Comparison of ENCODE assay signal across 8 cellular contexts in genomic region chr10:124565565-124566221, GRCh38.
DNase-seq lines count a peak whose midpoint lies in the region; ATAC-seq, FAIRE-seq and TF ChIP-seq lines count a peak whose summit lies in the region.

No MANE protein-coding gene starts in this region.

- peak overlapping the region; percentile 43 for H4K91ac ChIP-seq in mesenchymal stem cell (ENCODE audit: low read length)

- no peak overlapping the region for H2AFZ ChIP-seq in MM.1S (ENCODE audit: low read length)
- H2AFZ ChIP-seq in mesenchymal stem cell (ENCODE audit: low read depth, low read length), result no peak overlapping the region

- CTCF ChIA-PET in MCF 10A (lab: Yijun Ruan, JAX), result no interaction called here
- CTCF ChIA-PET in CD8-positive, alpha-beta T cell (lab: Charles Lee), result interaction anchor here (0.7 kb wide), 1 partner anchor 198 kb away, joined by 3 read pairs; no protein-coding TSS in a partner anchor

- no peak for FAIRE-seq in D721Med (lab: Jason Lieb, UNC)

- H4K20me1 ChIP-seq in MM.1S (ENCODE audit: insufficient read depth, low read length), result no peaks in the 10 kb centered on the region

- no peak overlapping the region for H3K9ac ChIP-seq in MM.1S (ENCODE audit: low read length)
- no peak overlapping the region for H3K9ac ChIP-seq in mesenchymal stem cell (ENCODE audit: low read length)

- no peak overlapping the region for H3K4ac ChIP-seq in mesenchymal stem cell (ENCODE audit: low read depth in 1 of 2, low read length in 2 of 2)

- no peaks in the 10 kb centered on the region for H3F3A ChIP-seq in MM.1S (ENCODE audit: insufficient read depth, low read length)

- 52% methylated on average over 27 of the region's 27 CpGs for WGBS in mesenchymal stem cell

- H3K79me2 ChIP-seq in MM.1S (ENCODE audit: low read length), result no peaks in the 10 kb centered on the region

- no peaks in the 10 kb centered on the region for H3K79me1 ChIP-seq in mesenchymal stem cell (replicated peaks; ENCODE audit: low read length, poor library complexity, severe bottlenecking)

- peaks cover 7% of the 10 kb centered on the region for H3K9me3 Mint-ChIP-seq in MCF 10A (ENCODE audit: unreplicated experiment)
- H3K9me3 Mint-ChIP-seq in CD8-positive, alpha-beta T cell, result peaks cover 3% of the 10 kb centered on the region

- H3K27ac ChIP-seq in MM.1S (ENCODE audit: low read length) (no peak overlapping the region), mesenchymal stem cell (ENCODE audit: low read length, poor library complexity, severe bottlenecking) (no peak overlapping the region)
- H3K27ac ChIP-seq in CD8-positive, alpha-beta T cell (ENCODE audit: low read depth, low read length), result no peak overlapping the region

- TF ChIP-seq CTCF in D721Med (IDR thresholded peaks at IDR 0.05; ENCODE audit: insufficient read depth, missing control alignments) (peak; percentile 41), MM.1S (IDR thresholded peaks at IDR 0.05; ENCODE audit: low read length) (peak; percentile 19), MCF 10A (IDR thresholded peaks at IDR 0.05; ENCODE audit: unreplicated experiment) (peak; percentile 28)
- TF ChIP-seq CTCF in CD8-positive, alpha-beta T cell (IDR thresholded peaks at IDR 0.05), result no peak

- H3K4me3 ChIP-seq in MM.1S (ENCODE audit: low read length) (no peak overlapping the region), mesenchymal stem cell (ENCODE audit: insufficient read depth in 1 of 2, low read depth in 1 of 2, low read length in 2 of 2) (no peak overlapping the region)
- H3K4me3 ChIP-seq in CD8-positive, alpha-beta T cell (ENCODE audit: low read depth, low read length), result no peak overlapping the region

- DNase-seq in D721Med (ENCODE audit: insufficient read length, low spot score) (no peak), MM.1S (no peak), MCF 10A (ENCODE audit: unreplicated experiment) (peak; percentile 23), mesenchymal stem cell (no peak), COLO829 (ENCODE audit: low spot score) (no peak)
- no peak for DNase-seq in effector CD4-positive, alpha-beta T cell
- DNase-seq in CD8-positive, alpha-beta T cell, result no peak

- H3K9me2 ChIP-seq in MM.1S (replicated peaks; ENCODE audit: insufficient read depth, low read length), result no peaks in the 10 kb centered on the region

- H3K4me1 Mint-ChIP-seq in MCF 10A (ENCODE audit: insufficient read depth, unreplicated experiment), result peaks cover 19% of the 10 kb centered on the region
- H3K4me1 Mint-ChIP-seq in CD8-positive, alpha-beta T cell (ENCODE audit: low read depth), result no peaks in the 10 kb centered on the region

- no peak overlapping the region for H2BK15ac ChIP-seq in mesenchymal stem cell (ENCODE audit: low read depth, poor library complexity, severe bottlenecking)

- no peak overlapping the region for H3K27ac Mint-ChIP-seq in MCF 10A (ENCODE audit: low read depth, unreplicated experiment)
- H3K27ac Mint-ChIP-seq in CD8-positive, alpha-beta T cell, result no peak overlapping the region

- no peak overlapping the region for H3K18ac ChIP-seq in mesenchymal stem cell (ENCODE audit: low read depth in 1 of 2, low read length in 2 of 2)

- no peak overlapping the region for H2AK5ac ChIP-seq in mesenchymal stem cell (ENCODE audit: low read length, severe bottlenecking)

- no peaks in the 10 kb centered on the region for H3K9me3 ChIP-seq in MM.1S (replicated peaks; ENCODE audit: insufficient read depth, low read length)
- no peaks in the 10 kb centered on the region for H3K9me3 ChIP-seq in mesenchymal stem cell (ENCODE audit: control insufficient read depth, low read length)
- no peaks in the 10 kb centered on the region for H3K9me3 ChIP-seq in CD8-positive, alpha-beta T cell (ENCODE audit: low read length)

- H2BK12ac ChIP-seq in mesenchymal stem cell (ENCODE audit: low read length in 2 of 2), result no peak overlapping the region

- BruUV-seq in MCF 10A (replicated peaks; lab: Mats Ljungman, UMichigan), result no TSS peak

- peaks cover 5% of the 10 kb centered on the region; the same call in 1 of the 2 replicates for H3K27me3 ChIP-seq in MM.1S (replicated peaks; ENCODE audit: insufficient read depth, low read length)
- H3K27me3 ChIP-seq in mesenchymal stem cell (ENCODE audit: control insufficient read depth in 1 of 2, insufficient read depth in 1 of 2, low read length in 2 of 2), result peaks cover 16 to 40% of the 10 kb centered on the region in 2 experiments
- H3K27me3 ChIP-seq in CD8-positive, alpha-beta T cell (ENCODE audit: insufficient read depth, low read length), result no peaks in the 10 kb centered on the region

- H3K4me1 ChIP-seq in MM.1S (ENCODE audit: low read length) (no peaks in the 10 kb centered on the region), mesenchymal stem cell (ENCODE audit: control insufficient read depth, insufficient read depth, low read depth, low read length) (peaks cover 3% of the 10 kb centered on the region)
- no peaks in the 10 kb centered on the region for H3K4me1 ChIP-seq in CD8-positive, alpha-beta T cell (ENCODE audit: insufficient read depth, low read length)

- no peak overlapping the region for H3K14ac ChIP-seq in mesenchymal stem cell (ENCODE audit: low read length in 2 of 2)

- H4K8ac ChIP-seq in mesenchymal stem cell (ENCODE audit: low read length), result peak overlapping the region; percentile 14

- POLR2A ChIA-PET in MCF 10A (lab: Yijun Ruan, JAX), result no interaction called here
- POLR2A ChIA-PET in CD8-positive, alpha-beta T cell (lab: Charles Lee), result interaction anchor here (0.8 kb wide), 1 partner anchor 56 kb away, joined by 3 read pairs; no protein-coding TSS in a partner anchor

- no peak overlapping the region for H3K4me2 ChIP-seq in MM.1S (ENCODE audit: low read depth, low read length)
- H3K4me2 ChIP-seq in mesenchymal stem cell (ENCODE audit: low read length, poor library complexity, severe bottlenecking), result no peak overlapping the region

- no peak overlapping the region for H2BK5ac ChIP-seq in mesenchymal stem cell (ENCODE audit: low read depth, low read length, poor library complexity, severe bottlenecking)

- no peaks in the 10 kb centered on the region for H3K27me3 Mint-ChIP-seq in MCF 10A (ENCODE audit: insufficient read depth, unreplicated experiment)
- H3K27me3 Mint-ChIP-seq in CD8-positive, alpha-beta T cell (ENCODE audit: low read depth), result no peaks in the 10 kb centered on the region

- intact Hi-C loops in MCF 10A (cut with micrococcal nuclease), result no loop called here
- intact Hi-C loops in CD8-positive, alpha-beta T cell (cut with DNase I, micrococcal nuclease), result no loop called here

- no peak overlapping the region for H3K23ac ChIP-seq in mesenchymal stem cell (ENCODE audit: low read length in 2 of 2)

- H2BK120ac ChIP-seq in mesenchymal stem cell (ENCODE audit: low read depth, low read length), result no peak overlapping the region

- ATAC-seq in HG03432 (IDR thresholded peaks at IDR 0.05; ENCODE audit: unreplicated experiment), result no peak
- ATAC-seq in CD8-positive, alpha-beta T cell, result no peak

- H3K4me3 Mint-ChIP-seq in MCF 10A (ENCODE audit: unreplicated experiment), result no peak overlapping the region
- no peak overlapping the region for H3K4me3 Mint-ChIP-seq in CD8-positive, alpha-beta T cell

- H3K36me3 ChIP-seq in MM.1S (replicated peaks; ENCODE audit: insufficient read depth, low read length), result no peaks in the 10 kb centered on the region
- H3K36me3 ChIP-seq in mesenchymal stem cell (ENCODE audit: control insufficient read depth in 1 of 2, insufficient read depth in 2 of 2, low read depth in 1 of 2, low read length in 2 of 2), result no peaks in the 10 kb centered on the region
- H3K36me3 ChIP-seq in CD8-positive, alpha-beta T cell (ENCODE audit: insufficient read depth, low read length), result no peaks in the 10 kb centered on the region

- H3K36me3 Mint-ChIP-seq in MCF 10A (ENCODE audit: insufficient read depth, unreplicated experiment), result peaks cover 5% of the 10 kb centered on the region
- no peaks in the 10 kb centered on the region for H3K36me3 Mint-ChIP-seq in CD8-positive, alpha-beta T cell
